Comparison of ENCODE assay signal across 23 cellular contexts in genomic region chrX:370963-371745, GRCh38. TPM values are rescaled to one million over a fixed set of nuclear protein-coding genes. Genes with fewer than 3 reads are reported as not detected.
DNase-seq lines count a peak whose midpoint lies in the region; ATAC-seq, FAIRE-seq and TF ChIP-seq lines count a peak whose summit lies in the region.
"Had no signal": no experiment of that assay in that cellular context is flagged by ENCODE, and none has a peak within 500 bp of the region (broad histone marks: within the 10 kb centered on the region; RNA-seq: fewer than 3 reads in every experiment).

No MANE protein-coding gene starts in this region.

- no TSS peak for BruUV-seq in HepG2 (replicated peaks; lab: Mats Ljungman, UMichigan)

- H3K4me3 ChIP-seq in HepG2 (replicated peaks in 1 of 3; ENCODE audit: insufficient read depth in 1 of 3, low read depth in 2 of 3, low read length in 3 of 3), result no peak overlapping the region
- H3K4me3 ChIP-seq in pancreas, result no peak overlapping the region
- H3K4me3 ChIP-seq: smooth muscle cell, thyroid gland had no signal

- peaks cover 27% of the 10 kb centered on the region for H3K4me1 ChIP-seq in HepG2 (ENCODE audit: insufficient read depth, low read length)
- no peaks in the 10 kb centered on the region for H3K4me1 ChIP-seq in pancreas

- H3K9ac ChIP-seq in HepG2 (ENCODE audit: insufficient read depth, low read depth, low read length), result no peak overlapping the region

- H3K4me1 Mint-ChIP-seq in T-helper 1 cell treated with Interleukin-12 subunit alpha and Interleukin-12 subunit beta and Interleukin-4 antibody, amounts not matched to agents 30 μg/mL and 1 μg/mL, for 36 hours (ENCODE audit: low read depth), result peaks cover 16% of the 10 kb centered on the region
- H3K4me1 Mint-ChIP-seq in activated naive CD8-positive, alpha-beta T cell treated with anti-CD3 and anti-CD28 coated beads for 36 hours, result peaks cover 25% of the 10 kb centered on the region
- H3K4me1 Mint-ChIP-seq in stimulated activated memory B cell treated with anti-CD40 and anti-IgM and Interleukin-4, amounts not matched to agents 10 μg/mL and 1 μg/mL and 100 μg/mL, for 72 hours, result peaks cover 42% of the 10 kb centered on the region

- no peak overlapping the region for H2AFZ ChIP-seq in HepG2 (ENCODE audit: low read length)

- no peak for FAIRE-seq in HepG2 (lab: Jason Lieb, UNC)
- no peak for FAIRE-seq in pancreas (lab: Jason Lieb, UNC)
- FAIRE-seq: TTC549 had no signal

- no peak for TF ChIP-seq POLR2A in HepG2 (IDR thresholded peaks at IDR 0.05; ENCODE audit: insufficient read depth in 1 of 2, low read depth in 2 of 2, low read length in 2 of 2)

- H3K27me3 Mint-ChIP-seq in T-helper 1 cell treated with Interleukin-12 subunit alpha and Interleukin-12 subunit beta and Interleukin-4 antibody, amounts not matched to agents 30 μg/mL and 1 μg/mL, for 36 hours (ENCODE audit: low read depth), result peaks cover 41% of the 10 kb centered on the region
- H3K27me3 Mint-ChIP-seq in activated naive CD8-positive, alpha-beta T cell treated with anti-CD3 and anti-CD28 coated beads for 36 hours, result peaks cover 41% of the 10 kb centered on the region
- H3K27me3 Mint-ChIP-seq in stimulated activated memory B cell treated with anti-CD40 and anti-IgM and Interleukin-4, amounts not matched to agents 10 μg/mL and 1 μg/mL and 100 μg/mL, for 72 hours, result peaks cover 55% of the 10 kb centered on the region

- intact Hi-C loops in HepG2 (cut with micrococcal nuclease; ENCODE audit: unreplicated experiment), result loop anchor here (10.0 kb wide), 1 partner anchor 46 kb away; no protein-coding TSS in a partner anchor
- intact Hi-C loops in pancreas (cut with DNase I), result no loop called here

- TF ChIP-seq RAD21 in HepG2 (CRISPR knock-in tag; IDR thresholded peaks at IDR 0.05), result no peak

- H3K27ac Mint-ChIP-seq in T-helper 1 cell treated with Interleukin-12 subunit alpha and Interleukin-12 subunit beta and Interleukin-4 antibody, amounts not matched to agents 30 μg/mL and 1 μg/mL, for 36 hours, result no peak overlapping the region
- H3K27ac Mint-ChIP-seq in activated naive CD8-positive, alpha-beta T cell treated with anti-CD3 and anti-CD28 coated beads for 36 hours, result no peak overlapping the region
- no peak overlapping the region for H3K27ac Mint-ChIP-seq in stimulated activated memory B cell treated with anti-CD40 and anti-IgM and Interleukin-4, amounts not matched to agents 10 μg/mL and 1 μg/mL and 100 μg/mL, for 72 hours
- H3K27ac Mint-ChIP-seq: mesothelial cell of epicardium had no signal

- H3K9me3 Mint-ChIP-seq in T-helper 1 cell treated with Interleukin-12 subunit alpha and Interleukin-12 subunit beta and Interleukin-4 antibody, amounts not matched to agents 30 μg/mL and 1 μg/mL, for 36 hours, result no peaks in the 10 kb centered on the region
- no peaks in the 10 kb centered on the region for H3K9me3 Mint-ChIP-seq in activated naive CD8-positive, alpha-beta T cell treated with anti-CD3 and anti-CD28 coated beads for 36 hours
- no peaks in the 10 kb centered on the region for H3K9me3 Mint-ChIP-seq in stimulated activated memory B cell treated with anti-CD40 and anti-IgM and Interleukin-4, amounts not matched to agents 10 μg/mL and 1 μg/mL and 100 μg/mL, for 72 hours
- H3K9me3 Mint-ChIP-seq: mesothelial cell of epicardium had no signal

- ATAC-seq in HepG2 (no peak), pancreas (no peak)
- no peak for ATAC-seq in stimulated activated memory B cell treated with anti-CD40 and anti-IgM and Interleukin-4, amounts not matched to agents 10 μg/mL and 1 μg/mL and 100 μg/mL, for 72 hours
- ATAC-seq: Panc1 had no signal

- no peak for TF ChIP-seq CTCF in HepG2 (CRISPR knock-in tag; IDR thresholded peaks at IDR 0.05)
- TF ChIP-seq CTCF in GM10266 (IDR thresholded peaks at IDR 0.05; ENCODE audit: control insufficient read depth, insufficient read depth, low read depth, missing control alignments), result no peak
- TF ChIP-seq CTCF in pancreas (IDR thresholded peaks at IDR 0.05), result no peak

- H3K27ac ChIP-seq in HepG2 (ENCODE audit: extremely low read length, insufficient read depth, low read length), result no peak overlapping the region
- no peak overlapping the region for H3K27ac ChIP-seq in pancreas
- H3K27ac ChIP-seq: 22Rv1, thyroid gland had no signal

- 0 out of 2 replicates have a peak, but pooled peaks cover 6% of the 10 kb centered on the region for H4K20me1 ChIP-seq in HepG2 (ENCODE audit: insufficient read depth, low read length)

- peak overlapping the region; percentile 40 for H3K4me3 Mint-ChIP-seq in T-helper 1 cell treated with Interleukin-12 subunit alpha and Interleukin-12 subunit beta and Interleukin-4 antibody, amounts not matched to agents 30 μg/mL and 1 μg/mL, for 36 hours
- H3K4me3 Mint-ChIP-seq in activated naive CD8-positive, alpha-beta T cell treated with anti-CD3 and anti-CD28 coated beads for 36 hours, result peak overlapping the region; percentile 75
- H3K4me3 Mint-ChIP-seq in stimulated activated memory B cell treated with anti-CD40 and anti-IgM and Interleukin-4, amounts not matched to agents 10 μg/mL and 1 μg/mL and 100 μg/mL, for 72 hours, result peak overlapping the region; percentile 34

- H3K9me3 ChIP-seq in HepG2 (ENCODE audit: low read length) (no peaks in the 10 kb centered on the region), pancreas (no peaks in the 10 kb centered on the region)
- H3K9me3 ChIP-seq: thyroid gland had no signal

- peaks cover 7% of the 10 kb centered on the region for H3K79me2 ChIP-seq in HepG2 (ENCODE audit: insufficient read depth, low read length)

- in situ Hi-C loops in HepG2 (cut with HindIII; ENCODE audit: extremely low pct_ligation_motif_present, low pct_unique_long_range_greater_than_20kb), result no loop called here

- TF ChIP-seq EP300 in HepG2 (IDR thresholded peaks at IDR 0.05; ENCODE audit: low read depth in 2 of 2, low read length in 2 of 2), result no peak
- no peak for TF ChIP-seq EP300 in HepG2 (CRISPR knock-in tag; IDR thresholded peaks at IDR 0.05; ENCODE audit: borderline replicate concordance)

- peaks cover 3% of the 10 kb centered on the region for H3K36me3 Mint-ChIP-seq in T-helper 1 cell treated with Interleukin-12 subunit alpha and Interleukin-12 subunit beta and Interleukin-4 antibody, amounts not matched to agents 30 μg/mL and 1 μg/mL, for 36 hours (ENCODE audit: low read depth)
- peaks cover 11% of the 10 kb centered on the region for H3K36me3 Mint-ChIP-seq in activated naive CD8-positive, alpha-beta T cell treated with anti-CD3 and anti-CD28 coated beads for 36 hours
- H3K36me3 Mint-ChIP-seq in stimulated activated memory B cell treated with anti-CD40 and anti-IgM and Interleukin-4, amounts not matched to agents 10 μg/mL and 1 μg/mL and 100 μg/mL, for 72 hours, result peaks cover 5% of the 10 kb centered on the region
- H3K36me3 Mint-ChIP-seq: mesothelial cell of epicardium had no signal

- DNase-seq in T-helper 1 cell (no peak), HepG2 (ENCODE audit: low spot score) (no peak), hepatic stellate cell (ENCODE audit: low spot score) (no peak), GM10266 (ENCODE audit: extremely low spot score) (no peak), pancreas (no peak)
- no peak for DNase-seq in activated naive CD8-positive, alpha-beta T cell treated with anti-CD3 and anti-CD28 coated beads for 36 hours
- DNase-seq: cerebellar nuclear complex; DMS153; effector memory CD4-positive, alpha-beta T cell; HCEC 1CT; hypothalamus; Kasumi-1; kidney glomerular epithelial cell; NCI-H1105 treated with DMSO at 0.1 percent for 48 hours; NCI-H748 treated with DMSO at 0.1 percent for 48 hours; thyroid gland had no signal

- CTCF ChIA-PET in HepG2 (lab: Yijun Ruan, JAX; ENCODE audit: low intra/inter-chr PET ratio, low total read pairs), result no interaction called here

- no peak overlapping the region for H3K4me2 ChIP-seq in HepG2 (ENCODE audit: low read depth, low read length)
- H3K4me2 ChIP-seq: smooth muscle cell had no signal

- H3K27me3 ChIP-seq in HepG2 (ENCODE audit: control insufficient read depth in 1 of 2, insufficient read depth in 2 of 2, low read length in 2 of 2) (no peaks in the 10 kb centered on the region; a peak in 1 of 5 replicates), pancreas (peaks cover 0 to 4% (median 0%) of the 10 kb centered on the region in 4 donors)

- no peaks in the 10 kb centered on the region for H3K36me3 ChIP-seq in HepG2 (replicated peaks in 1 of 2; ENCODE audit: control insufficient read depth in 1 of 2, insufficient read depth in 2 of 2, low read length in 2 of 2)
- H3K36me3 ChIP-seq in pancreas, result no peaks in the 10 kb centered on the region
- H3K36me3 ChIP-seq: thyroid gland had no signal

- POLR2A ChIA-PET in HepG2 (lab: Yijun Ruan, JAX), result no interaction called here

- WGBS in HepG2 (ENCODE audit: low lambda C conversion rate), result 96% methylated on average over 25 of the region's 48 CpGs
- 92 to 93% methylated on average over 47 to 48 of the region's 48 CpGs for WGBS in pancreas, 2 donors

RNA-seq across cellular contexts. Expression of gene PPP2R3B, which starts 15.6 kb away (rescaled TPM):
- 10 to 100 TPM; 25.5 to 30.6 TPM for total RNA-seq in activated naive CD8-positive, alpha-beta T cell treated with anti-CD3 and anti-CD28 coated beads for 36 hours
- 10.2 and 17.0 TPM in 2 replicates for total RNA-seq in HepG2 (2016; rRNA removed; fragmentation: Illumina TruSeq; extraction: Trizol)
- total RNA-seq in HepG2 (2016; cell fraction: cytosol; rRNA removed; fragmentation: Illumina TruSeq; extraction: Trizol; ENCODE audit: low read depth), result 40.0 and 45.6 TPM in 2 replicates
- 9.9 and 18.2 TPM in 2 replicates for total RNA-seq in HepG2 (2016; cell fraction: insoluble cytoplasmic fraction; rRNA removed; fragmentation: Illumina TruSeq; extraction: Trizol)
- total RNA-seq in HepG2 (2016; cell fraction: membrane; rRNA removed; fragmentation: Illumina TruSeq; extraction: Trizol), result 24.0 and 29.4 TPM in 2 replicates
- total RNA-seq in HepG2 (2016; cell fraction: nucleus; rRNA removed; fragmentation: Illumina TruSeq; extraction: Trizol), result 16.8 and 20.3 TPM in 2 replicates
- polyA plus RNA-seq in HepG2 (2011; rRNA removed), result 21.4 and 26.0 TPM in 2 replicates
- polyA plus RNA-seq in HepG2 (2011; cell fraction: cytosol; rRNA removed), result 12.7 and 19.9 TPM in 2 replicates
- 123 and 149 TPM in 2 replicates for polyA plus RNA-seq in HepG2 (2011; cell fraction: nucleus; rRNA removed)
- 9.5 and 14.7 TPM in 2 replicates for polyA plus RNA-seq in HepG2 (2012)
- polyA plus RNA-seq in HepG2 (2016; cell fraction: cytosol; fragmentation: Illumina TruSeq; extraction: Trizol; ENCODE audit: low read depth), result 4.1 and 5.7 TPM in 2 replicates
- polyA plus RNA-seq in HepG2 (2016; cell fraction: insoluble cytoplasmic fraction; fragmentation: Illumina TruSeq; extraction: Trizol; ENCODE audit: low read depth), result 11.5 and 12.7 TPM in 2 replicates
- 7.1 and 8.7 TPM in 2 replicates for polyA plus RNA-seq in HepG2 (2016; cell fraction: membrane; fragmentation: Illumina TruSeq; extraction: Trizol; ENCODE audit: low read depth)
- polyA plus RNA-seq in HepG2 (2016; cell fraction: nucleus; fragmentation: Illumina TruSeq; extraction: Trizol; ENCODE audit: insufficient read depth, low read depth), result 43.6 and 49.3 TPM in 2 replicates
- 25.0 and 39.8 TPM in 2 replicates for polyA minus RNA-seq in HepG2 (2011; rRNA and poly(A)+ RNA removed; ENCODE audit: low replicate concordance)
- 13.1 and 17.1 TPM in 2 replicates for polyA minus RNA-seq in HepG2 (2011; cell fraction: cytosol; rRNA and poly(A)+ RNA removed)
- polyA minus RNA-seq in HepG2 (2011; cell fraction: nucleus; rRNA and poly(A)+ RNA removed), result 23.4 and 29.1 TPM in 2 replicates
- 10 to 100 TPM in 1 of 6 donors, 1 to 10 TPM in 5; 5.0 to 12.9 (median 6.5) TPM for total RNA-seq in pancreas
- polyA plus RNA-seq in pancreas, result 10 to 100 TPM; 38.5 to 38.8 TPM

RNA-seq across cellular contexts. Expression of gene GTPBP6, which starts 52.6 kb away (rescaled TPM):
- total RNA-seq in activated naive CD8-positive, alpha-beta T cell treated with anti-CD3 and anti-CD28 coated beads for 36 hours, result 10 to 100 TPM; 70.5 to 71.7 TPM
- 35.6 and 39.6 TPM in 2 replicates for total RNA-seq in HepG2 (2016; rRNA removed; fragmentation: Illumina TruSeq; extraction: Trizol)
- 33.9 and 34.6 TPM in 2 replicates for total RNA-seq in HepG2 (2016; cell fraction: cytosol; rRNA removed; fragmentation: Illumina TruSeq; extraction: Trizol; ENCODE audit: low read depth)
- total RNA-seq in HepG2 (2016; cell fraction: insoluble cytoplasmic fraction; rRNA removed; fragmentation: Illumina TruSeq; extraction: Trizol), result 32.3 and 41.0 TPM in 2 replicates
- total RNA-seq in HepG2 (2016; cell fraction: membrane; rRNA removed; fragmentation: Illumina TruSeq; extraction: Trizol), result 50.6 and 52.4 TPM in 2 replicates
- 17.0 and 20.4 TPM in 2 replicates for total RNA-seq in HepG2 (2016; cell fraction: nucleus; rRNA removed; fragmentation: Illumina TruSeq; extraction: Trizol)
- 20.2 and 22.1 TPM in 2 replicates for polyA plus RNA-seq in HepG2 (2011; rRNA removed)
- 18.4 and 31.3 TPM in 2 replicates for polyA plus RNA-seq in HepG2 (2011; cell fraction: cytosol; rRNA removed)
- polyA plus RNA-seq in HepG2 (2011; cell fraction: nucleus; rRNA removed), result 29.4 and 36.8 TPM in 2 replicates
- polyA plus RNA-seq in HepG2 (2012), result 16.6 and 18.3 TPM in 2 replicates
- polyA plus RNA-seq in HepG2 (2016; cell fraction: cytosol; fragmentation: Illumina TruSeq; extraction: Trizol; ENCODE audit: low read depth), result 46.6 and 50.3 TPM in 2 replicates
- polyA plus RNA-seq in HepG2 (2016; cell fraction: insoluble cytoplasmic fraction; fragmentation: Illumina TruSeq; extraction: Trizol; ENCODE audit: low read depth), result 38.1 and 42.7 TPM in 2 replicates
- 50.6 and 54.4 TPM in 2 replicates for polyA plus RNA-seq in HepG2 (2016; cell fraction: membrane; fragmentation: Illumina TruSeq; extraction: Trizol; ENCODE audit: low read depth)
- 41.5 and 48.9 TPM in 2 replicates for polyA plus RNA-seq in HepG2 (2016; cell fraction: nucleus; fragmentation: Illumina TruSeq; extraction: Trizol; ENCODE audit: insufficient read depth, low read depth)
- 14.7 and 27.7 TPM in 2 replicates for polyA minus RNA-seq in HepG2 (2011; rRNA and poly(A)+ RNA removed; ENCODE audit: low replicate concordance)
- polyA minus RNA-seq in HepG2 (2011; cell fraction: cytosol; rRNA and poly(A)+ RNA removed), result 10.6 and 14.2 TPM in 2 replicates
- 4.7 and 7.2 TPM in 2 replicates for polyA minus RNA-seq in HepG2 (2011; cell fraction: nucleus; rRNA and poly(A)+ RNA removed)
- total RNA-seq in pancreas, result 10 to 100 TPM; 20.3 to 40.5 (median 29.7) TPM
- 10 to 100 TPM; 43.0 to 57.8 TPM for polyA plus RNA-seq in pancreas
